Comparison of ENCODE assay signal across 7 cellular contexts in genomic region chr2:96507957-96508520, GRCh38.
DNase-seq lines count a peak whose midpoint lies in the region; ATAC-seq and TF ChIP-seq lines count a peak whose summit lies in the region.

No MANE protein-coding gene starts in this region.

- TF ChIP-seq CTCF in GM13977 (IDR thresholded peaks at IDR 0.05; ENCODE audit: extremely low read depth, insufficient read depth, missing control alignments) = peak; percentile 99

- H3K4me3 Mint-ChIP-seq in effector memory CD8-positive, alpha-beta T cell = peak overlapping the region; percentile 48 to 54

- ATAC-seq in HG03095 (IDR thresholded peaks at IDR 0.05; ENCODE audit: unreplicated experiment) = peak; percentile 54
- peak; percentile 98 for ATAC-seq in effector memory CD8-positive, alpha-beta T cell (replicated peaks)

- H3K36me3 Mint-ChIP-seq in effector memory CD8-positive, alpha-beta T cell (ENCODE audit: insufficient read depth) = no peaks in the 10 kb centered on the region

- no peak overlapping the region for H3K27ac Mint-ChIP-seq in effector memory CD8-positive, alpha-beta T cell

- no peak overlapping the region for H3K27ac ChIP-seq in mucosa of rectum (ENCODE audit: low read depth in 2 of 2, low read length in 2 of 2)

- peak overlapping the region; percentile 59 to 64 for H3K4me3 ChIP-seq in mucosa of rectum (ENCODE audit: low read length in 2 of 2)

- in situ Hi-C loops in GM13977 (cut with MboI; ENCODE audit: low pct_unique_long_range_greater_than_20kb, low sequenced_read_pairs, unreplicated experiment) = no loop called here

- DNase-seq in GM13977 (ENCODE audit: low spot score) = peak; percentile 91
- DNase-seq in NCI-H774 (lab: John Stamatoyannopoulos, UW) = peak; percentile 55
- DNase-seq in activated CD8-positive, alpha-beta memory T cell treated with anti-CD3 and anti-CD28 coated beads for 1 hour (ENCODE audit: extremely low read depth in 1 of 2, low read depth in 1 of 2) = peak; percentile 79 to 88
- peak; percentile 91 to 95 (median 93) for DNase-seq in effector memory CD8-positive, alpha-beta T cell
- DNase-seq in stimulated activated CD8-positive, alpha-beta memory T cell treated with anti-CD3 and anti-CD28 coated beads, Interleukin-4, amount 100 ng/mL, for 48 hours = peak; percentile 97

- H3K4me1 ChIP-seq in mucosa of rectum (ENCODE audit: control insufficient read depth in 2 of 2, insufficient read depth in 2 of 2, low read length in 2 of 2) = peaks cover 14 to 25% of the 10 kb centered on the region in 2 donors

- no peaks in the 10 kb centered on the region for H3K27me3 ChIP-seq in mucosa of rectum (ENCODE audit: control insufficient read depth in 2 of 2, insufficient read depth in 2 of 2, low read length in 2 of 2)

- H3K9me3 ChIP-seq in mucosa of rectum (ENCODE audit: control insufficient read depth in 2 of 2, low read length in 2 of 2) = no peaks in the 10 kb centered on the region

- no peaks in the 10 kb centered on the region for H3K9me3 Mint-ChIP-seq in effector memory CD8-positive, alpha-beta T cell

- H3K4me1 Mint-ChIP-seq in effector memory CD8-positive, alpha-beta T cell (ENCODE audit: low read depth in 2 of 2) = peaks cover 11% of the 10 kb centered on the region in 2 donors

- peaks cover 4 to 31% of the 10 kb centered on the region in 2 donors for H3K27me3 Mint-ChIP-seq in effector memory CD8-positive, alpha-beta T cell

- H3K9ac ChIP-seq in mucosa of rectum (ENCODE audit: low read depth in 1 of 2, low read length in 2 of 2) = peak overlapping the region; percentile 49 to 54

- H3K36me3 ChIP-seq in mucosa of rectum (ENCODE audit: control insufficient read depth in 2 of 2, insufficient read depth in 2 of 2, low read length in 2 of 2) = no peaks in the 10 kb centered on the region
